ENCODE assay signal across 23 cellular contexts in the genomic region with DNA sequence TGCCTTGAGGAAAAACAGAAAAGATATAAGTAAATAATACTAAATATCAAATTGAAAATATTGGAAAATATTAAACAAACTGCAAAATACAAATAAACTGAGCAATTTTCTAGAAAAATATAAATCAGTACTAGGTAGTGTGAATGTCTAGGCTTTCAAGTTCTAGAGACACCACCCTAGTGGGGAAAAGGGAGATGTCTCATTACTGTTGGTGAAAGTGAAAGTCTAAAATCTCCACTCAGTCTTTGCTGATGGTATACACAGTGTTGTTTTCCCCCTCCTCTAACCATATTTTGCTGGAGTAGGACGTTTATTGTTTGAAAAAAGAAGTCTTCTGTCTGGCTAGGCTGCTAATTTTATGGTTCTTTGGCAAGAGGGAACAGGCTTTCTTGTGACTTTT.
DNase-seq lines count a peak whose midpoint lies in the region; ATAC-seq and TF ChIP-seq lines count a peak whose summit lies in the region.
"Had no signal": no experiment of that assay in that cellular context is flagged by ENCODE, and none has a peak within 500 bp of the region (broad histone marks: within the 10 kb centered on the region; RNA-seq: fewer than 3 reads in every experiment).

No MANE protein-coding gene starts in this region.

- H3K4me2 ChIP-seq in osteoblast (ENCODE audit: insufficient read depth, low read length) = peak overlapping the region; percentile 30

- no peak overlapping the region for H3K27ac ChIP-seq in osteoblast (ENCODE audit: low read depth, low read length)
- H3K27ac ChIP-seq: adrenal gland, lower lobe of right lung, SJSA1, upper lobe of right lung had no signal

- ATAC-seq in SK-N-SH treated with all-trans-retinoic acid at 6 μM for 48 hours = peak; percentile 50; the same call in 1 of the 3 replicates
- ATAC-seq in GM21737 (IDR thresholded peaks at IDR 0.05; ENCODE audit: unreplicated experiment) = no peak
- ATAC-seq in HG03457 (IDR thresholded peaks at IDR 0.05; ENCODE audit: unreplicated experiment) = no peak
- no peak for ATAC-seq in GM19324 (IDR thresholded peaks at IDR 0.05; ENCODE audit: low FRiP score, unreplicated experiment)
- ATAC-seq: lower lobe of right lung, upper lobe of right lung, WTC11 had no signal

- no peaks in the 10 kb centered on the region for H3K79me2 ChIP-seq in osteoblast (ENCODE audit: insufficient read depth, low read length)

- H3K4me1 ChIP-seq in osteoblast (ENCODE audit: insufficient read depth, low read length) = no peaks in the 10 kb centered on the region
- H3K4me1 ChIP-seq: adrenal gland, lower lobe of right lung, SJSA1, upper lobe of right lung had no signal

- no peaks in the 10 kb centered on the region for H3K36me3 ChIP-seq in osteoblast (ENCODE audit: insufficient read depth, low read length)
- H3K36me3 ChIP-seq: adrenal gland, lower lobe of right lung, SJSA1, upper lobe of right lung had no signal

- H3K27me3 ChIP-seq in osteoblast (ENCODE audit: insufficient read depth, low read length) = no peaks in the 10 kb centered on the region
- H3K27me3 ChIP-seq: adrenal gland, SJSA1, upper lobe of right lung had no signal

- peak overlapping the region; percentile 42 for H3K4me3 ChIP-seq in osteoblast (ENCODE audit: insufficient read depth, low read length)
- H3K4me3 ChIP-seq: adrenal gland, lower lobe of right lung, SJSA1, upper lobe of right lung had no signal

- H2AFZ ChIP-seq in osteoblast (ENCODE audit: low read length) = peak overlapping the region; percentile 46

- TF ChIP-seq CTCF in osteoblast (IDR thresholded peaks at IDR 0.05; ENCODE audit: extremely low read depth, low read depth, low read length) = no peak

- no peaks in the 10 kb centered on the region for H4K20me1 ChIP-seq in osteoblast (ENCODE audit: insufficient read depth, low read length)

- DNase-seq in ELR (ENCODE audit: low read depth) (peak; percentile 8), HPDE6-E6E7 (ENCODE audit: extremely low spot score) (peak; percentile 5), osteoblast (ENCODE audit: insufficient read length, low spot score, missing footprints) (no peak)
- DNase-seq: activated CD4-positive, alpha-beta memory T cell treated with anti-CD3 and anti-CD28 coated beads for 36 hours; activated gamma-delta T cell; adrenal gland; Calu3; dermis blood vessel endothelial cell; hippocampal formation; islet precursor cell; lower lobe of right lung; MM.1S; NCI-H1436 treated with DMSO at 0.1 percent for 48 hours; occipital lobe; retina; stimulated activated CD4-positive, alpha-beta T cell treated with anti-CD3 and anti-CD28 coated beads, Interleukin-15, amount 100 ng/mL, for 24 hours; upper lobe of right lung had no signal

- no peaks in the 10 kb centered on the region for H3K9me3 ChIP-seq in osteoblast (ENCODE audit: low read depth, low read length)
- H3K9me3 ChIP-seq: adrenal gland, lower lobe of right lung, SJSA1, upper lobe of right lung had no signal

TF ChIP-seq in SK-N-SH treated with all-trans-retinoic acid at 6 μM for 48 hours, 23 proteins besides CTCF, POLR2A, EP300 and RAD21:
- no peak for TF ChIP-seq ZNF565 (CRISPR knock-in tag; conservative IDR thresholded peaks at IDR 0.05; ENCODE audit: low read depth)
- TF ChIP-seq, protein P1, sequence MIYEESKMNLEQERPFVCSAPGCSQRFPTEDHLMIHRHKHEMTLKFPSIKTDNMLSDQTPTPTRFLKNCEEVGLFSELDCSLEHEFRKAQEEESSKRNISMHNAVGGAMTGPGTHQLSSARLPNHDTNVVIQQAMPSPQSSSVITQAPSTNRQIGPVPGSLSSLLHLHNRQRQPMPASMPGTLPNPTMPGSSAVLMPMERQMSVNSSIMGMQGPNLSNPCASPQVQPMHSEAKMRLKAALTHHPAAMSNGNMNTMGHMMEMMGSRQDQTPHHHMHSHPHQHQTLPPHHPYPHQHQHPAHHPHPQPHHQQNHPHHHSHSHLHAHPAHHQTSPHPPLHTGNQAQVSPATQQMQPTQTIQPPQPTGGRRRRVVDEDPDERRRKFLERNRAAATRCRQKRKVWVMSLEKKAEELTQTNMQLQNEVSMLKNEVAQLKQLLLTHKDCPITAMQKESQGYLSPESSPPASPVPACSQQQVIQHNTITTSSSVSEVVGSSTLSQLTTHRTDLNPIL (CRISPR knock-in tag; IDR thresholded peaks at IDR 0.05; ENCODE audit: low read depth) = no peak
- TF ChIP-seq CSDC2 (CRISPR knock-in tag; IDR thresholded peaks at IDR 0.05) = no peak
- no peak for TF ChIP-seq ISL1 (CRISPR knock-in tag; IDR thresholded peaks at IDR 0.05)
- TF ChIP-seq, protein P2, sequence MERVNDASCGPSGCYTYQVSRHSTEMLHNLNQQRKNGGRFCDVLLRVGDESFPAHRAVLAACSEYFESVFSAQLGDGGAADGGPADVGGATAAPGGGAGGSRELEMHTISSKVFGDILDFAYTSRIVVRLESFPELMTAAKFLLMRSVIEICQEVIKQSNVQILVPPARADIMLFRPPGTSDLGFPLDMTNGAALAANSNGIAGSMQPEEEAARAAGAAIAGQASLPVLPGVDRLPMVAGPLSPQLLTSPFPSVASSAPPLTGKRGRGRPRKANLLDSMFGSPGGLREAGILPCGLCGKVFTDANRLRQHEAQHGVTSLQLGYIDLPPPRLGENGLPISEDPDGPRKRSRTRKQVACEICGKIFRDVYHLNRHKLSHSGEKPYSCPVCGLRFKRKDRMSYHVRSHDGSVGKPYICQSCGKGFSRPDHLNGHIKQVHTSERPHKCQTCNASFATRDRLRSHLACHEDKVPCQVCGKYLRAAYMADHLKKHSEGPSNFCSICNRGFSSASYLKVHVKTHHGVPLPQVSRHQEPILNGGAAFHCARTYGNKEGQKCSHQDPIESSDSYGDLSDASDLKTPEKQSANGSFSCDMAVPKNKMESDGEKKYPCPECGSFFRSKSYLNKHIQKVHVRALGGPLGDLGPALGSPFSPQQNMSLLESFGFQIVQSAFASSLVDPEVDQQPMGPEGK (CRISPR knock-in tag; IDR thresholded peaks at IDR 0.05; ENCODE audit: borderline replicate concordance) = no peak
- no peak for TF ChIP-seq OSR1 (CRISPR knock-in tag; IDR thresholded peaks at IDR 0.05)
- TF ChIP-seq ESRRG (CRISPR knock-in tag; IDR thresholded peaks at IDR 0.05) = no peak
- TF ChIP-seq PPARA (CRISPR knock-in tag; IDR thresholded peaks at IDR 0.05; ENCODE audit: borderline replicate concordance) = no peak
- no peak for TF ChIP-seq ZFP30 (CRISPR knock-in tag; IDR thresholded peaks at IDR 0.05)
- TF ChIP-seq, protein P3, sequence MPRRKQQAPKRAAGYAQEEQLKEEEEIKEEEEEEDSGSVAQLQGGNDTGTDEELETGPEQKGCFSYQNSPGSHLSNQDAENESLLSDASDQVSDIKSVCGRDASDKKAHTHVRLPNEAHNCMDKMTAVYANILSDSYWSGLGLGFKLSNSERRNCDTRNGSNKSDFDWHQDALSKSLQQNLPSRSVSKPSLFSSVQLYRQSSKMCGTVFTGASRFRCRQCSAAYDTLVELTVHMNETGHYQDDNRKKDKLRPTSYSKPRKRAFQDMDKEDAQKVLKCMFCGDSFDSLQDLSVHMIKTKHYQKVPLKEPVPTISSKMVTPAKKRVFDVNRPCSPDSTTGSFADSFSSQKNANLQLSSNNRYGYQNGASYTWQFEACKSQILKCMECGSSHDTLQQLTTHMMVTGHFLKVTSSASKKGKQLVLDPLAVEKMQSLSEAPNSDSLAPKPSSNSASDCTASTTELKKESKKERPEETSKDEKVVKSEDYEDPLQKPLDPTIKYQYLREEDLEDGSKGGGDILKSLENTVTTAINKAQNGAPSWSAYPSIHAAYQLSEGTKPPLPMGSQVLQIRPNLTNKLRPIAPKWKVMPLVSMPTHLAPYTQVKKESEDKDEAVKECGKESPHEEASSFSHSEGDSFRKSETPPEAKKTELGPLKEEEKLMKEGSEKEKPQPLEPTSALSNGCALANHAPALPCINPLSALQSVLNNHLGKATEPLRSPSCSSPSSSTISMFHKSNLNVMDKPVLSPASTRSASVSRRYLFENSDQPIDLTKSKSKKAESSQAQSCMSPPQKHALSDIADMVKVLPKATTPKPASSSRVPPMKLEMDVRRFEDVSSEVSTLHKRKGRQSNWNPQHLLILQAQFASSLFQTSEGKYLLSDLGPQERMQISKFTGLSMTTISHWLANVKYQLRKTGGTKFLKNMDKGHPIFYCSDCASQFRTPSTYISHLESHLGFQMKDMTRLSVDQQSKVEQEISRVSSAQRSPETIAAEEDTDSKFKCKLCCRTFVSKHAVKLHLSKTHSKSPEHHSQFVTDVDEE (CRISPR knock-in tag; IDR thresholded peaks at IDR 0.05) = no peak
- TF ChIP-seq ARNTL (CRISPR knock-in tag; IDR thresholded peaks at IDR 0.05; ENCODE audit: borderline replicate concordance, low read depth) = no peak
- TF ChIP-seq BACH2 (CRISPR knock-in tag; IDR thresholded peaks at IDR 0.05; ENCODE audit: borderline replicate concordance) = no peak
